In genomic region chr11:15690326-15690725, GRCh38 we compare ENCODE assay signal across 30 cellular contexts.
"Had no signal": no experiment of that assay in that cellular context is flagged by ENCODE, and none has a peak within 500 bp of the region (broad histone marks: within the 10 kb centered on the region; RNA-seq: fewer than 3 reads in every experiment).

No MANE protein-coding gene starts in this region.

- H3K36me3 ChIP-seq: Peyer's patch, SJSA1 had no signal

- H3K27ac Mint-ChIP-seq: activated CD4-positive, alpha-beta T cell treated with anti-CD3 and anti-CD28 coated beads for 36 hours; activated CD4-positive, alpha-beta T cell treated with anti-CD3 and anti-CD28 coated beads, Interleukin-2, amount 10 ng/mL, durations not matched to agents 7 days and 5 days; activated naive CD4-positive, alpha-beta T cell treated with anti-CD3 and anti-CD28 coated beads, Interleukin-2, amount 10 ng/mL, durations not matched to agents 7 days and 5 days; activated naive CD8-positive, alpha-beta T cell; activated naive CD8-positive, alpha-beta T cell treated with anti-CD3 and anti-CD28 coated beads, Interleukin-2, amount 50 U/mL, for 24 hours; brain; T-helper 1 cell treated with Interleukin-12 subunit alpha and Interleukin-12 subunit beta and Interleukin-4 antibody, amounts not matched to agents 30 μg/mL and 1 μg/mL, for 36 hours; T-helper 2 cell treated with Interferon-gamma antibody and Interleukin-4, amounts not matched to agents 5 μg/mL and 100 μg/mL, for 36 hours; WTC11 had no signal

- H3K27me3 ChIP-seq: Peyer's patch, SJSA1 had no signal

- H3K36me3 Mint-ChIP-seq: activated naive CD4-positive, alpha-beta T cell treated with anti-CD3 and anti-CD28 coated beads, Interleukin-2, amount 10 ng/mL, durations not matched to agents 7 days and 5 days; activated naive CD8-positive, alpha-beta T cell; brain had no signal

- H3K27me3 Mint-ChIP-seq: activated CD4-positive, alpha-beta T cell treated with anti-CD3 and anti-CD28 coated beads, Interleukin-2, amount 10 ng/mL, durations not matched to agents 7 days and 5 days; activated naive CD4-positive, alpha-beta T cell treated with anti-CD3 and anti-CD28 coated beads, Interleukin-2, amount 10 ng/mL, durations not matched to agents 7 days and 5 days; activated naive CD8-positive, alpha-beta T cell; activated naive CD8-positive, alpha-beta T cell treated with anti-CD3 and anti-CD28 coated beads, Interleukin-2, amount 50 U/mL, for 24 hours; brain had no signal

- DNase-seq: activated CD4-positive, alpha-beta T cell treated with anti-CD3 and anti-CD28 coated beads for 36 hours; activated CD4-positive, alpha-beta T cell treated with anti-CD3 and anti-CD28 coated beads, Interleukin-2, amount 10 ng/mL, durations not matched to agents 7 days and 5 days; activated CD4-positive, alpha-beta T cell treated with anti-CD3 and anti-CD28 coated beads, Interleukin-2, amount 50 U/mL, for 48 hours; activated CD8-positive, alpha-beta memory T cell treated with anti-CD3 and anti-CD28 coated beads, Interleukin-2, amount 50 U/mL, for 4 hours; activated effector memory CD4-positive, alpha-beta T cell treated with Interleukin-2 at 50 U/mL for 16 hours; activated naive CD4-positive, alpha-beta T cell treated with anti-CD3 and anti-CD28 coated beads, Interleukin-2, amount 10 ng/mL, durations not matched to agents 7 days and 5 days; activated naive CD8-positive, alpha-beta T cell treated with anti-CD3 and anti-CD28 coated beads, Interleukin-2, amount 50 U/mL, for 24 hours; activated T-cell treated with anti-CD3 and anti-CD28 coated beads for 4 hours; activated T-cell treated with anti-CD3 and anti-CD28 coated beads, Interleukin-2, amount 50 U/mL, for 4 hours; anterior cingulate cortex; caudate nucleus; NCI-H1105; NCI-H1436; NCI-H1694; NCI-H2029; NCI-H345; NCI-H524 treated with DMSO at 0.1 percent for 48 hours; NK-92 treated with Interleukin-12 subunit alpha and Interleukin-12 subunit beta, amount 100 ng/mL, for 24 hours; PC-3; Peyer's patch; RPMI8226; SHP77 treated with DMSO at 0.1 percent for 48 hours; SK-N-SH had no signal

- H3K4me1 ChIP-seq: Peyer's patch had no signal

- H3K9me2 ChIP-seq: SK-N-SH had no signal

- H3K9me3 Mint-ChIP-seq: activated CD4-positive, alpha-beta T cell treated with anti-CD3 and anti-CD28 coated beads, Interleukin-2, amount 10 ng/mL, durations not matched to agents 7 days and 5 days had no signal

- ATAC-seq: activated CD4-positive, alpha-beta T cell treated with anti-CD3 and anti-CD28 coated beads for 36 hours; activated CD4-positive, CD25-positive, alpha-beta regulatory T cell treated with anti-CD3 and anti-CD28 coated beads, Interleukin-2, amount 50 U/mL, for 24 hours; activated naive CD8-positive, alpha-beta T cell treated with anti-CD3 and anti-CD28 coated beads, Interleukin-2, amount 50 U/mL, for 24 hours; activated T-cell treated with anti-CD3 and anti-CD28 coated beads, Interleukin-2, amount 50 U/mL, for 4 hours; PC-3; WTC11 had no signal

- H3K4me3 Mint-ChIP-seq: activated CD4-positive, alpha-beta T cell treated with anti-CD3 and anti-CD28 coated beads for 36 hours; activated CD4-positive, alpha-beta T cell treated with anti-CD3 and anti-CD28 coated beads, Interleukin-2, amount 10 ng/mL, durations not matched to agents 7 days and 5 days; activated naive CD4-positive, alpha-beta T cell treated with anti-CD3 and anti-CD28 coated beads, Interleukin-2, amount 10 ng/mL, durations not matched to agents 7 days and 5 days; activated naive CD8-positive, alpha-beta T cell; activated naive CD8-positive, alpha-beta T cell treated with anti-CD3 and anti-CD28 coated beads, Interleukin-2, amount 50 U/mL, for 24 hours; activated T-cell treated with anti-CD3 and anti-CD28 coated beads, Interleukin-2, amount 50 U/mL, for 4 hours; brain; T-helper 1 cell treated with Interleukin-12 subunit alpha and Interleukin-12 subunit beta and Interleukin-4 antibody, amounts not matched to agents 30 μg/mL and 1 μg/mL, for 36 hours; T-helper 2 cell treated with Interferon-gamma antibody and Interleukin-4, amounts not matched to agents 5 μg/mL and 100 μg/mL, for 36 hours; WTC11 had no signal

- H3K4me3 ChIP-seq: Peyer's patch, SJSA1 had no signal

- H3K9me3 ChIP-seq: Peyer's patch, SJSA1, SK-N-SH had no signal

- H3K27ac ChIP-seq: Peyer's patch, SJSA1 had no signal

- H3K4me2 ChIP-seq: SK-N-SH had no signal

- H3K4me1 Mint-ChIP-seq: activated CD4-positive, alpha-beta T cell treated with anti-CD3 and anti-CD28 coated beads for 36 hours; activated CD4-positive, alpha-beta T cell treated with anti-CD3 and anti-CD28 coated beads, Interleukin-2, amount 10 ng/mL, durations not matched to agents 7 days and 5 days; activated naive CD4-positive, alpha-beta T cell treated with anti-CD3 and anti-CD28 coated beads, Interleukin-2, amount 10 ng/mL, durations not matched to agents 7 days and 5 days; activated naive CD8-positive, alpha-beta T cell treated with anti-CD3 and anti-CD28 coated beads, Interleukin-2, amount 50 U/mL, for 24 hours had no signal

- H3K9ac ChIP-seq: SK-N-SH had no signal
